Comparison of ENCODE assay signal across 33 cellular contexts in genomic region chrX:75655627-75656026, GRCh38.
"Had no signal": no experiment of that assay in that cellular context is flagged by ENCODE, and none has a peak within 500 bp of the region (broad histone marks: within the 10 kb centered on the region; RNA-seq: fewer than 3 reads in every experiment).

No MANE protein-coding gene starts in this region.

- H3K27me3 ChIP-seq: brain microvascular endothelial cell, MG63 had no signal

- H3K27ac ChIP-seq: brain microvascular endothelial cell, PC-9, VCaP had no signal

- H3K9me3 ChIP-seq: MG63 had no signal

- H3K4me2 ChIP-seq: PC-9 had no signal

- ATAC-seq: activated CD8-positive, alpha-beta memory T cell treated with anti-CD3 and anti-CD28 coated beads, Interleukin-2, amount 10 ng/mL, durations not matched to agents 7 days and 5 days had no signal

- DNase-seq: activated CD4-positive, alpha-beta memory T cell treated with anti-CD3 and anti-CD28 coated beads, Interleukin-2, amount 10 ng/mL, durations not matched to agents 7 days and 5 days; activated CD4-positive, alpha-beta T cell treated with anti-CD3 and anti-CD28 coated beads for 1 hour; activated CD4-positive, alpha-beta T cell treated with anti-CD3 and anti-CD28 coated beads for 48 hours; activated CD4-positive, CD25-positive, alpha-beta regulatory T cell; activated CD8-positive, alpha-beta memory T cell treated with anti-CD3 and anti-CD28 coated beads for 24 hours; activated CD8-positive, alpha-beta memory T cell treated with anti-CD3 and anti-CD28 coated beads, Interleukin-2, amount 10 ng/mL, durations not matched to agents 7 days and 5 days; activated CD8-positive, alpha-beta memory T cell treated with anti-CD3 and anti-CD28 coated beads, Interleukin-2, amount 50 U/mL, for 48 hours; activated effector memory CD4-positive, alpha-beta T cell treated with Interleukin-2 at 50 U/mL for 16 hours; activated naive CD4-positive, alpha-beta T cell treated with anti-CD3 and anti-CD28 coated beads, Interleukin-2, amount 10 ng/mL, durations not matched to agents 7 days and 5 days; activated T-cell treated with anti-CD3 and anti-CD28 coated beads, Interleukin-2, amount 50 U/mL, for 48 hours; amniotic stem cell; aorta; brain microvascular endothelial cell; central memory CD4-positive, alpha-beta T cell; MG63; NCI-H1048; NCI-H1105 treated with DMSO at 0.1 percent for 48 hours; NCI-H1436; NCI-H1694; NCI-H1930; NCI-H2081 treated with DMSO at 0.1 percent for 48 hours; NCI-H226; NCI-H446 treated with DMSO at 0.1 percent for 48 hours; NCI-H69; NK-92 treated with Interleukin-12 subunit alpha and Interleukin-12 subunit beta, amount 100 ng/mL, for 24 hours; PC-9; Right ventricle myocardium superior; SW 1271; T-helper 1 cell; T-helper 2 cell; T-helper 9 cell had no signal

- H3K36me3 ChIP-seq: brain microvascular endothelial cell, MG63 had no signal

- H3K4me3 ChIP-seq: MG63, PC-9 had no signal

- FAIRE-seq: RCC 7860 had no signal

- H2AFZ ChIP-seq: PC-9 had no signal
